15 cellular contexts compared by ENCODE assay signal in genomic region chr2:43031471-43032224, GRCh38.
DNase-seq lines count a peak whose midpoint lies in the region; ATAC-seq and TF ChIP-seq lines count a peak whose summit lies in the region.
"Had no signal": no experiment of that assay in that cellular context is flagged by ENCODE, and none has a peak within 500 bp of the region (broad histone marks: within the 10 kb centered on the region; RNA-seq: fewer than 3 reads in every experiment).

No MANE protein-coding gene starts in this region.

- 78 to 91% (median 89%) methylated on average over 9 of the region's 9 CpGs for WGBS in spleen, 5 donors

- intact Hi-C loops in mucosa of descending colon (cut with DNase I, micrococcal nuclease) (no loop called here), spleen (cut with DNase I; ENCODE audit: low total_unique reads) (no loop called here)

- H3K4me1 ChIP-seq in RWPE2 (ENCODE audit: insufficient read depth, poor library complexity, severe bottlenecking) (peaks cover 9% of the 10 kb centered on the region), mucosa of descending colon (ENCODE audit: low read depth) (peaks cover 25% of the 10 kb centered on the region), spleen (peaks cover 3 to 30% (median 14%) of the 10 kb centered on the region in 6 donors)
- H3K4me1 ChIP-seq: BE2C had no signal

- no peaks in the 10 kb centered on the region for H3K9me3 ChIP-seq in RWPE2 (ENCODE audit: severe bottlenecking)
- H3K9me3 ChIP-seq in mucosa of descending colon, result no peaks in the 10 kb centered on the region
- H3K9me3 ChIP-seq in spleen, result no peaks in the 10 kb centered on the region
- H3K9me3 ChIP-seq: BE2C, MG63 had no signal

- H3K4me3 ChIP-seq in RWPE2 (ENCODE audit: severe bottlenecking) (no peak overlapping the region), coronary artery (no peak overlapping the region), mucosa of descending colon (no peak overlapping the region), spleen (no peak overlapping the region)
- H3K4me3 ChIP-seq: MG63 had no signal

- no peak for TF ChIP-seq POLR2A in spleen (IDR thresholded peaks at IDR 0.05)

- H3K36me3 ChIP-seq in RWPE2 (ENCODE audit: low read depth), result no peaks in the 10 kb centered on the region
- no peaks in the 10 kb centered on the region for H3K36me3 ChIP-seq in mucosa of descending colon (ENCODE audit: low read depth)
- no peaks in the 10 kb centered on the region for H3K36me3 ChIP-seq in spleen
- H3K36me3 ChIP-seq: BE2C, MG63 had no signal

- ATAC-seq in RWPE2 (ENCODE audit: low read depth) (no peak), mucosa of descending colon (peak; percentile 1), HG03521 (IDR thresholded peaks at IDR 0.05; ENCODE audit: unreplicated experiment) (no peak), GM18867 (IDR thresholded peaks at IDR 0.05; ENCODE audit: unreplicated experiment) (no peak), HG02571 (IDR thresholded peaks at IDR 0.05; ENCODE audit: unreplicated experiment) (no peak)
- ATAC-seq: activated T-helper 17 cell treated with anti-CD3 and anti-CD28 coated beads, Interleukin-2, amount 50 U/mL, for 72 hours had no signal

- DNase-seq in RWPE2 (ENCODE audit: low spot score) (no peak), coronary artery (ENCODE audit: low spot score) (peak; percentile 16), mucosa of descending colon (peak in 1 of 3 donors; percentile 26), spleen (peak; percentile 2), NCI-H2171 treated with DMSO at 0.1 percent for 48 hours (lab: John Stamatoyannopoulos, UW) (no peak)
- DNase-seq: activated CD4-positive, alpha-beta T cell treated with anti-CD3 and anti-CD28 coated beads, Interleukin-2, amount 50 U/mL, for 4 hours; BE2C; DMS79; effector CD4-positive, alpha-beta T cell; MG63; NCI-H2081 treated with DMSO at 0.1 percent for 48 hours had no signal

- H3K27ac ChIP-seq in RWPE2 (ENCODE audit: poor library complexity, severe bottlenecking) (peak overlapping the region; percentile 62), coronary artery (peak overlapping the region; percentile 51 to 85), spleen (peak overlapping the region in 6 of 8 donors; percentile 22 to 73 (median 54))

- TF ChIP-seq CTCF in RWPE2 (IDR thresholded peaks at IDR 0.05; ENCODE audit: poor library complexity, severe bottlenecking), result no peak
- no peak for TF ChIP-seq CTCF in coronary artery (IDR thresholded peaks at IDR 0.05)
- no peak for TF ChIP-seq CTCF in mucosa of descending colon (IDR thresholded peaks at IDR 0.05)
- no peak for TF ChIP-seq CTCF in spleen (IDR thresholded peaks at IDR 0.05 in 8 of 11, conservative IDR thresholded peaks at IDR 0.05 in 3 of 11)

- H3K27me3 ChIP-seq in RWPE2 (ENCODE audit: insufficient read depth, poor library complexity, severe bottlenecking) (no peaks in the 10 kb centered on the region), spleen (replicated peaks in 1 of 7) (no peaks in the 10 kb centered on the region)
- H3K27me3 ChIP-seq: BE2C, MG63 had no signal

Comparison
In these comparisons a context has a peak if more than half of its experiments do, and no peak if none do; other contexts are left out.
1. DNase-seq: peak in coronary artery (single experiment) and spleen (single experiment); none in RWPE2 (single experiment) and NCI-H2171 treated with DMSO at 0.1 percent for 48 hours (single experiment).
2. Peak in every context shown above with its lines, with median percentiles within 50 percentile points of each other: H3K27ac ChIP-seq.